In the genomic region with DNA sequence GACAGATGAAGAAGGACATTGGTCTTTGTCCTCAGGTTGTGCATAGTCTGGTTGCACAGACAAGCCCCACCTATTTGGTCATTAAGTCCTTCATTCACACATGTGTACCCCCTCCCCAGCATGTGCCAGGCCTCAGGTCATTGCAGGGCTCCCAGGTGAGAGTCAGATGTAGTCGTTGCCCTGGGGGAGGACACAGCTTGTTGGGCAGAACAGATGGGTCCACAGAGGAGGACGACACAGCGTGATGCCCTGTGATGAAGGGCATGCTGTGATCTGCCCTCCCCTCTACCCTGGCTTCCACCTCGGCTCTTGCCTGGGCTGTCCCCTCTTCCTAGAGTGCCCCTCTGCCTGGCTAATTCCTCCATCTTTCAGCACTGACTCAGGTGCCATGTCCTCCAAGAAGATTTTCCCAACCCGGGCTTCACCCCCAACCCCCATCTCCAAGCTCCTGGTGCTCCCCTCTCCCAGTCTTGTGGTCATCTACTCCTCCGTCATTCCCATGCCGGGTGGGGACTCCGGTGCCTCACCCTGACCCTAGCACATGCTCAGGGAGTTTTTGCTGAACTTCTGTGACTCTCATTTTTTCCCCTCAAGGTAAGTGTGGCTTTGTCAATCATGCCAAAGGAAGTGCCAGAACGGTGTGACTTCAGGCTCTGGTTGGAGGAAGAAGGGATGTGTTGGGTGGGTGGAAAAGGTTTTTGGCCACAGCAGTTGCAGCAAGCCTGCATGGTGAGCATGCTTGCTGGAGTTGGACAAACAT, we compare ENCODE assay signal across 16 cellular contexts.
"Had no signal": no experiment of that assay in that cellular context is flagged by ENCODE, and none has a peak within 500 bp of the region (broad histone marks: within the 10 kb centered on the region; RNA-seq: fewer than 3 reads in every experiment).

No MANE protein-coding gene starts in this region.

- H3K27ac ChIP-seq: foreskin keratinocyte, parathyroid adenoma had no signal

- H3K4me3 ChIP-seq: adrenal gland, lung had no signal

- DNase-seq: activated CD4-positive, alpha-beta T cell treated with anti-CD3 and anti-CD28 coated beads, Interleukin-2, amount 10 ng/mL, durations not matched to agents 7 days and 5 days; cortex of kidney; effector memory CD4-positive, alpha-beta T cell; foreskin keratinocyte; glutamatergic neuron; left cardiac atrium; stimulated activated CD4-positive, alpha-beta T cell treated with anti-CD3 and anti-CD28 coated beads, Interleukin-4, amount 100 ng/mL, for 24 hours; stimulated activated naive CD4-positive, alpha-beta T cell; T-helper 2 cell had no signal

- H3K36me3 ChIP-seq: adrenal gland had no signal

- H3K9me3 ChIP-seq: adrenal gland had no signal

- H3K4me1 ChIP-seq: adrenal gland, foreskin keratinocyte, parathyroid adenoma had no signal

- ATAC-seq: activated T-helper 17 cell treated with anti-CD3 and anti-CD28 coated beads, Interleukin-2, amount 50 U/mL, for 72 hours; foreskin keratinocyte; WTC11 had no signal

- FAIRE-seq: TTC549, urothelium cell line had no signal

- H3K27me3 ChIP-seq: adrenal gland had no signal
